Comparison of ENCODE assay signal across 9 cellular contexts in genomic region chr14:58353516-58354299, GRCh38. TPM values are rescaled to one million over a fixed set of nuclear protein-coding genes. Genes with fewer than 3 reads are reported as not detected.
A peak's percentile ranks its signal among the peaks of the same experiment; 100 is the strongest.
DNase-seq lines count a peak whose midpoint lies in the region; ATAC-seq and TF ChIP-seq lines count a peak whose summit lies in the region.
"Had no signal": no experiment of that assay in that cellular context is flagged by ENCODE, and none has a peak within 500 bp of the region (broad histone marks: within the 10 kb centered on the region; RNA-seq: fewer than 3 reads in every experiment).

No MANE protein-coding gene starts in this region.

- H3K36me3 Mint-ChIP-seq in T-helper 17 cell (ENCODE audit: low read depth) = peaks cover 8% of the 10 kb centered on the region
- H3K36me3 Mint-ChIP-seq in stimulated activated memory B cell treated with anti-CD40 and anti-IgM and Interleukin-4, amounts not matched to agents 10 μg/mL and 1 μg/mL and 100 μg/mL, for 72 hours = peaks cover 50% of the 10 kb centered on the region

- H3K27ac Mint-ChIP-seq in T-helper 17 cell = peak overlapping the region; percentile 95
- H3K27ac Mint-ChIP-seq in stimulated activated memory B cell treated with anti-CD40 and anti-IgM and Interleukin-4, amounts not matched to agents 10 μg/mL and 1 μg/mL and 100 μg/mL, for 72 hours = peak overlapping the region; percentile 69

- no peak overlapping the region for H3K4me3 ChIP-seq in fibroblast of mammary gland (ENCODE audit: control insufficient read depth, low read depth, low read length)

- no peaks in the 10 kb centered on the region for H3K27me3 Mint-ChIP-seq in T-helper 17 cell
- H3K27me3 Mint-ChIP-seq in stimulated activated memory B cell treated with anti-CD40 and anti-IgM and Interleukin-4, amounts not matched to agents 10 μg/mL and 1 μg/mL and 100 μg/mL, for 72 hours = no peaks in the 10 kb centered on the region

- ATAC-seq in activated CD4-positive, CD25-positive, alpha-beta regulatory T cell treated with anti-CD3 and anti-CD28 coated beads, Interleukin-2, amount 50 U/mL, for 24 hours = peak; percentile 64 to 72
- ATAC-seq in T-helper 17 cell (no peak), GM18858 (IDR thresholded peaks at IDR 0.05; ENCODE audit: unreplicated experiment) (no peak), HG02885 (IDR thresholded peaks at IDR 0.05; ENCODE audit: poor library complexity, unreplicated experiment) (no peak)
- ATAC-seq in stimulated activated memory B cell treated with anti-CD40 and anti-IgM and Interleukin-4, amounts not matched to agents 10 μg/mL and 1 μg/mL and 100 μg/mL, for 72 hours = no peak

- no peak for DNase-seq in activated CD4-positive, CD25-positive, alpha-beta regulatory T cell (lab: John Stamatoyannopoulos, UW)
- no peak for DNase-seq in T-helper 17 cell
- DNase-seq in fibroblast of mammary gland (ENCODE audit: low read depth) = peak; percentile 8
- DNase-seq in occipital lobe (lab: John Stamatoyannopoulos, UW) = no peak
- DNase-seq: NCI-H526 had no signal

- H3K9me3 Mint-ChIP-seq in stimulated activated memory B cell treated with anti-CD40 and anti-IgM and Interleukin-4, amounts not matched to agents 10 μg/mL and 1 μg/mL and 100 μg/mL, for 72 hours = no peaks in the 10 kb centered on the region

- H3K9me3 ChIP-seq in T-helper 17 cell (ENCODE audit: control insufficient read depth, low read length, poor library complexity, severe bottlenecking) = no peaks in the 10 kb centered on the region

- H3K4me1 Mint-ChIP-seq in T-helper 17 cell = peaks cover 20% of the 10 kb centered on the region
- peaks cover 6% of the 10 kb centered on the region for H3K4me1 Mint-ChIP-seq in stimulated activated memory B cell treated with anti-CD40 and anti-IgM and Interleukin-4, amounts not matched to agents 10 μg/mL and 1 μg/mL and 100 μg/mL, for 72 hours

- no peak for TF ChIP-seq CTCF in fibroblast of mammary gland (conservative IDR thresholded peaks at IDR 0.05; ENCODE audit: control insufficient read depth, insufficient read depth, low read depth, low read length)

- peak overlapping the region; percentile 84 for H3K4me3 Mint-ChIP-seq in T-helper 17 cell
- no peak overlapping the region for H3K4me3 Mint-ChIP-seq in stimulated activated memory B cell treated with anti-CD40 and anti-IgM and Interleukin-4, amounts not matched to agents 10 μg/mL and 1 μg/mL and 100 μg/mL, for 72 hours

RNA-seq across cellular contexts. Expression of gene TOMM20L, which starts 42.0 kb away (rescaled TPM):
- not detected for total RNA-seq in T-helper 17 cell
- total RNA-seq in occipital lobe = not detected

RNA-seq across cellular contexts. Expression of gene ARID4A, which starts 55.4 kb away (rescaled TPM):
- total RNA-seq in T-helper 17 cell = 10 to 100 TPM; 87.1 to 90.2 TPM
- total RNA-seq in occipital lobe = 64.1 TPM

Comparison
In these comparisons a context has a peak if more than half of its experiments do, and no peak if none do; other contexts are left out.
1. ATAC-seq: peak in activated CD4-positive, CD25-positive, alpha-beta regulatory T cell treated with anti-CD3 and anti-CD28 coated beads, Interleukin-2, amount 50 U/mL, for 24 hours (2 of 2); none in T-helper 17 cell (single experiment), stimulated activated memory B cell treated with anti-CD40 and anti-IgM and Interleukin-4, amounts not matched to agents 10 μg/mL and 1 μg/mL and 100 μg/mL, for 72 hours (single experiment), GM18858 (single experiment) and HG02885 (single experiment).